ENCODE assay signal across 15 cellular contexts in the genomic region with DNA sequence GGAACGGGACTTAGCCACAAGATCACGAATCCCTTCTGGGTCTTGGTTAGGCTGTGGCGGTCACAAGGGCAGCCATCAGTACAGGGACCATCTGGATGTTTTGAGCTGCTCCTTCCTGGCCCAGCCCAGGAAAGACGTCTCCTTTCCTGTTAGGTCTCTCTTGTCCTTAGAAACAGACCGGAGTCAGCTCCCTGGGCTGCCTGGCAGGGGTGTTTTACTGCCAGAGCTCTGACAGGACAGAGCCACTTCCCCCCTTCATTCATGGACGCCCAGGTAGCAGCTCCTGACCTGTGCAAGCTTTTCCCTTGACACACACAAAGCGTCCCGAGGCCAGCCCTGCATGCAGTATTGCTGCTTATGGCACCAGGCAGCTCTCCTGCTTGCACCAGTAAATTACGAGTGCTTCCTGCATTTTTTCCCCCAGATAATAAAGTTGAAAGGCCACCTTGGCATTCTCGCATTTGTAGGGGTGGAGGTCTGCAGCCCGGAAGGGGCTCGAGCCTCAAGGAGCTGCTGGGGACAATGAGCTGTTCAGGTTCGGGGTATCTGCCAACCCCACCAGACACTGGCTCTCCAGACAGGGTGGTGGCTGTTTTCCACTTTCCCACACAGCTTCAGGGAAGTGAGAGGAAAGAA.
DNase-seq lines count a peak whose midpoint lies in the region; ATAC-seq, FAIRE-seq and TF ChIP-seq lines count a peak whose summit lies in the region.
"Had no signal": no experiment of that assay in that cellular context is flagged by ENCODE, and none has a peak within 500 bp of the region (broad histone marks: within the 10 kb centered on the region; RNA-seq: fewer than 3 reads in every experiment).

No MANE protein-coding gene starts in this region.

- H3K27ac ChIP-seq in kidney (ENCODE audit: low read depth in 2 of 2, low read length in 2 of 2) (peak overlapping the region; percentile 26 to 28), PC-3 (ENCODE audit: low read length) (no peak overlapping the region)
- H3K27ac ChIP-seq: 22Rv1 had no signal

- H2AFZ ChIP-seq in PC-3 (ENCODE audit: low read length) = no peak overlapping the region; the same call in 1 of the 2 replicates

- ATAC-seq in PC-3 (no peak), GM18867 (IDR thresholded peaks at IDR 0.05; ENCODE audit: unreplicated experiment) (no peak)
- ATAC-seq: activated T-cell treated with anti-CD3 and anti-CD28 coated beads, Interleukin-2, amount 50 U/mL, for 4 hours had no signal

- no peak overlapping the region for H3K4me2 ChIP-seq in PC-3 (ENCODE audit: low read length)

- BruUV-seq in PC-3 (replicated peaks; lab: Mats Ljungman, UMichigan) = no TSS peak

- no peaks in the 10 kb centered on the region for H3K27me3 ChIP-seq in PC-3 (ENCODE audit: low read length)

- H4K20me1 ChIP-seq in PC-3 (ENCODE audit: low read length) = no peaks in the 10 kb centered on the region

- H3K9me3 ChIP-seq in kidney (ENCODE audit: control insufficient read depth in 1 of 2, low read length in 2 of 2) = no peaks in the 10 kb centered on the region
- H3K9me3 ChIP-seq in PC-3 (ENCODE audit: low read length) = no peaks in the 10 kb centered on the region

- H3K4me1 ChIP-seq in kidney (ENCODE audit: control insufficient read depth in 1 of 2, insufficient read depth in 1 of 2, low read depth in 1 of 2, low read length in 2 of 2) = no peaks in the 10 kb centered on the region
- peaks cover 13% of the 10 kb centered on the region for H3K4me1 ChIP-seq in PC-3 (ENCODE audit: insufficient read depth, low read length)

- H3K9ac ChIP-seq in kidney (ENCODE audit: low read length in 2 of 2) (no peak overlapping the region), PC-3 (ENCODE audit: low read length) (no peak overlapping the region)

- H3K9me2 ChIP-seq in PC-3 (replicated peaks; ENCODE audit: low read length) = no peaks in the 10 kb centered on the region

- no peaks in the 10 kb centered on the region for H3K79me2 ChIP-seq in PC-3 (ENCODE audit: low read length)

- no peak for TF ChIP-seq CTCF in kidney (IDR thresholded peaks at IDR 0.05; ENCODE audit: borderline replicate concordance, extremely low read depth, insufficient read depth)
- TF ChIP-seq CTCF in PC-3 (conservative IDR thresholded peaks at IDR 0.05; ENCODE audit: low read depth, low read length) = no peak

- CTCF ChIA-PET in PC-3 (lab: Charles Lee) = no interaction called here

- H3K36me3 ChIP-seq in kidney (ENCODE audit: control insufficient read depth in 1 of 2, insufficient read depth in 2 of 2, low read length in 2 of 2) (no peaks in the 10 kb centered on the region), PC-3 (ENCODE audit: low read depth, low read length) (no peaks in the 10 kb centered on the region)

- H3F3A ChIP-seq in PC-3 (ENCODE audit: low read length, unreplicated experiment) = no peaks in the 10 kb centered on the region

- DNase-seq in NCI-H82 (lab: John Stamatoyannopoulos, UW) (peak; percentile 21), NCI-H82 treated with DMSO at 0.1 percent for 48 hours (lab: John Stamatoyannopoulos, UW; ENCODE audit: unreplicated experiment) (no peak), UCSD-AML1 (lab: John Stamatoyannopoulos, UW; ENCODE audit: unreplicated experiment) (peak; percentile 59), kidney (peak; percentile 71), posterior vena cava (ENCODE audit: low spot score) (peak; percentile 71), NCI-H128 (lab: John Stamatoyannopoulos, UW; ENCODE audit: unreplicated experiment) (no peak), PC-3 (no peak)
- DNase-seq: activated T-cell treated with anti-CD3 and anti-CD28 coated beads, Interleukin-2, amount 50 U/mL, for 4 hours; effector CD4-positive, alpha-beta T cell; HCEC 1CT; NCI-H2171 treated with DMSO at 0.1 percent for 48 hours had no signal

- POLR2A ChIA-PET in PC-3 (lab: Charles Lee; ENCODE audit: unreplicated experiment) = interaction anchor here (0.6 to 0.7 kb wide), 2 partner anchors 279 to 322 kb away, joined by 11 to 24 read pairs; a partner anchor contains a TSS

- H3K4me3 ChIP-seq in kidney (ENCODE audit: low read length in 2 of 2) = no peak overlapping the region
- no peak overlapping the region for H3K4me3 ChIP-seq in PC-3 (ENCODE audit: low read length)

- FAIRE-seq in kidney (lab: Jason Lieb, UNC) = no peak
- FAIRE-seq: frontal cortex, keratinocyte had no signal

- intact Hi-C loops in kidney (cut with DNase I) (no loop called here), posterior vena cava (cut with DNase I) (no loop called here), PC-3 (cut with micrococcal nuclease) (no loop called here)

Comparison
In these comparisons a context has a peak if more than half of its experiments do, and no peak if none do; other contexts are left out.
1. DNase-seq: peak in NCI-H82 (single experiment), UCSD-AML1 (single experiment), kidney (single experiment) and posterior vena cava (single experiment); none in NCI-H82 treated with DMSO at 0.1 percent for 48 hours (single experiment), NCI-H128 (single experiment) and PC-3 (single experiment).